21 cellular contexts compared by ENCODE assay signal in the genomic region with DNA sequence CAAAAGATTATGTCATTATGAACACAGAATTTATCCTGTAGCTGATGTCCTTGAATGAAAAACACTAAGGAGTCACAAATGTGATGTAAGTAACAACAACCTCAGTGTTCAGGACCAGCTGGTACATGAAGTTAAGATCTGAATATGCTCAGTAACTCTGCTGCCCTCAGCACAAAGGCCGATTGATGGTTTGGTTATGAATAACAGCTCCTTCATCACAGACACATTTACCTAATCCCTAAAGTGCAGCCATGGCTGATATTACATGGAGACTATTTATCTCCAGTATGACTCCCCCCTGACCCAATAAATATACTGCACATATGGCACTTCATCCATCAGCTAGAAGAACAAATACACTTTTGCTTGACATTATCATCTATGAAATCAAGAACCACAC.
A peak's percentile ranks its signal among the peaks of the same experiment; 100 is the strongest.
DNase-seq lines count a peak whose midpoint lies in the region; ATAC-seq and TF ChIP-seq lines count a peak whose summit lies in the region.
"Had no signal": no experiment of that assay in that cellular context is flagged by ENCODE, and none has a peak within 500 bp of the region (broad histone marks: within the 10 kb centered on the region; RNA-seq: fewer than 3 reads in every experiment).

No MANE protein-coding gene starts in this region.

- H3K36me3 ChIP-seq in BE2C (peaks cover 8% of the 10 kb centered on the region; the same call in 1 of the 2 replicates), HEK293 (ENCODE audit: control insufficient read depth in 2 of 2, insufficient read depth in 1 of 2, low read length in 2 of 2) (no peaks in the 10 kb centered on the region)
- H3K36me3 ChIP-seq: SJSA1 had no signal

- ATAC-seq in HG03460 (IDR thresholded peaks at IDR 0.05; ENCODE audit: unreplicated experiment): no peak
- ATAC-seq: A549 had no signal

- H3K4me3 ChIP-seq in BE2C (ENCODE audit: low read depth, low read length) (no peak overlapping the region), HEK293 (ENCODE audit: low read depth, low read length) (no peak overlapping the region)
- H3K4me3 ChIP-seq: A549, GM23248, SJSA1 had no signal

- H3K27ac ChIP-seq in HEK293 (ENCODE audit: extremely low read depth, low read depth, low read length): no peak overlapping the region
- H3K27ac ChIP-seq: A549, GM23248, SJSA1 had no signal

- POLR2A ChIA-PET in HEK293 (lab: Yijun Ruan, JAX): no interaction called here

- CTCF ChIA-PET in HEK293 (lab: Yijun Ruan, JAX): interaction anchor here (0.6 kb wide), 1 partner anchor 51 kb away, joined by 4 read pairs; no protein-coding TSS in a partner anchor

- H3K4me1 ChIP-seq in BE2C: peaks cover 37% of the 10 kb centered on the region
- no peaks in the 10 kb centered on the region for H3K4me1 ChIP-seq in HEK293 (ENCODE audit: control insufficient read depth, insufficient read depth, low read length)
- H3K4me1 ChIP-seq: A549, SJSA1 had no signal

- peak; percentile 30 for DNase-seq in BE2C
- DNase-seq in NCI-H526 treated with DMSO at 0.1 percent for 48 hours (lab: John Stamatoyannopoulos, UW): peak; percentile 72
- peak; percentile 16 for DNase-seq in SK-N-DZ (ENCODE audit: low spot score)
- no peak for DNase-seq in DMS153 (lab: John Stamatoyannopoulos, UW)
- no peak for DNase-seq in HK-2 (ENCODE audit: unreplicated experiment)
- no peak for DNase-seq in UCSD-AML1 (lab: John Stamatoyannopoulos, UW; ENCODE audit: unreplicated experiment)
- DNase-seq: C1 segment of cervical spinal cord; GM23248; Kasumi-1; NCI-H146; NCI-H2081 treated with DMSO at 0.1 percent for 48 hours; NCI-H345; NK-92 treated with Interleukin-12 subunit alpha and Interleukin-12 subunit beta, amount 100 ng/mL, for 24 hours; OCI-M1; RPMI8226; T-helper 1 cell; T1000 had no signal

- no peaks in the 10 kb centered on the region for H3K27me3 ChIP-seq in BE2C
- H3K27me3 ChIP-seq: SJSA1 had no signal

- TF ChIP-seq CTCF in BE2C (IDR thresholded peaks at IDR 0.05; ENCODE audit: low read depth, low read length) (no peak), HEK293 (tag by site-specific recombination; IDR thresholded peaks at IDR 0.05) (no peak)

- H3K9me3 ChIP-seq in BE2C (no peaks in the 10 kb centered on the region), HEK293 (ENCODE audit: control insufficient read depth, insufficient read depth, low read depth, low read length) (no peaks in the 10 kb centered on the region)
- H3K9me3 ChIP-seq: A549, SJSA1 had no signal

TF ChIP-seq in HEK293, 187 proteins besides CTCF, POLR2A, EP300 and RAD21:
- TF ChIP-seq, protein P1, sequence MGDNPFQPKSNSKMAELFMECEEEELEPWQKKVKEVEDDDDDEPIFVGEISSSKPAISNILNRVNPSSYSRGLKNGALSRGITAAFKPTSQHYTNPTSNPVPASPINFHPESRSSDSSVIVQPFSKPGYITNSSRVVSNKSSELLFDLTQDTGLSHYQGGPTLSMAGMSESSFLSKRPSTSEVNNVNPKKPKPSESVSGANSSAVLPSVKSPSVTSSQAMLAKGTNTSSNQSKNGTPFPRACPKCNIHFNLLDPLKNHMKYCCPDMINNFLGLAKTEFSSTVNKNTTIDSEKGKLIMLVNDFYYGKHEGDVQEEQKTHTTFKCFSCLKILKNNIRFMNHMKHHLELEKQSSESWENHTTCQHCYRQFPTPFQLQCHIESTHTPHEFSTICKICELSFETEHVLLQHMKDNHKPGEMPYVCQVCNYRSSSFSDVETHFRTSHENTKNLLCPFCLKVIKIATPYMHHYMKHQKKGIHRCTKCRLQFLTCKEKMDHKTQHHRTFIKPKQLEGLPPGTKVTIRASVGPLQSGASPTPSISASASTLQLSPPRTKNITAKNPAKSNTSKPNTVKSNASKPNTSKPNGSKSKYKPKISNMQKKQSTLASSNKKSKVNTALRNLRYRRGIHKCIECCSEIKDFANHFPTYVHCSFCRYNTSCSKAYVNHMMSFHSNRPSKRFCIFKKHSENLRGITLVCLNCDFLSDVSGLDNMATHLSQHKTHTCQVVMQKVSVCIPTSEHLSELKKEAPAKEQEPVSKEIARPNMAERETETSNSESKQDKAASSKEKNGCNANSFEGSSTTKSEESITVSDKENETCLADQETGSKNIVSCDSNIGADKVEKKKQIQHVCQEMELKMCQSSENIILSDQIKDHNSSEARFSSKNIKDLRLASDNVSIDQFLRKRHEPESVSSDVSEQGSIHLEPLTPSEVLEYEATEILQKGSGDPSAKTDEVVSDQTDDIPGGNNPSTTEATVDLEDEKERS (tag by site-specific recombination; IDR thresholded peaks at IDR 0.05): no peak
- TF ChIP-seq, protein P2, sequence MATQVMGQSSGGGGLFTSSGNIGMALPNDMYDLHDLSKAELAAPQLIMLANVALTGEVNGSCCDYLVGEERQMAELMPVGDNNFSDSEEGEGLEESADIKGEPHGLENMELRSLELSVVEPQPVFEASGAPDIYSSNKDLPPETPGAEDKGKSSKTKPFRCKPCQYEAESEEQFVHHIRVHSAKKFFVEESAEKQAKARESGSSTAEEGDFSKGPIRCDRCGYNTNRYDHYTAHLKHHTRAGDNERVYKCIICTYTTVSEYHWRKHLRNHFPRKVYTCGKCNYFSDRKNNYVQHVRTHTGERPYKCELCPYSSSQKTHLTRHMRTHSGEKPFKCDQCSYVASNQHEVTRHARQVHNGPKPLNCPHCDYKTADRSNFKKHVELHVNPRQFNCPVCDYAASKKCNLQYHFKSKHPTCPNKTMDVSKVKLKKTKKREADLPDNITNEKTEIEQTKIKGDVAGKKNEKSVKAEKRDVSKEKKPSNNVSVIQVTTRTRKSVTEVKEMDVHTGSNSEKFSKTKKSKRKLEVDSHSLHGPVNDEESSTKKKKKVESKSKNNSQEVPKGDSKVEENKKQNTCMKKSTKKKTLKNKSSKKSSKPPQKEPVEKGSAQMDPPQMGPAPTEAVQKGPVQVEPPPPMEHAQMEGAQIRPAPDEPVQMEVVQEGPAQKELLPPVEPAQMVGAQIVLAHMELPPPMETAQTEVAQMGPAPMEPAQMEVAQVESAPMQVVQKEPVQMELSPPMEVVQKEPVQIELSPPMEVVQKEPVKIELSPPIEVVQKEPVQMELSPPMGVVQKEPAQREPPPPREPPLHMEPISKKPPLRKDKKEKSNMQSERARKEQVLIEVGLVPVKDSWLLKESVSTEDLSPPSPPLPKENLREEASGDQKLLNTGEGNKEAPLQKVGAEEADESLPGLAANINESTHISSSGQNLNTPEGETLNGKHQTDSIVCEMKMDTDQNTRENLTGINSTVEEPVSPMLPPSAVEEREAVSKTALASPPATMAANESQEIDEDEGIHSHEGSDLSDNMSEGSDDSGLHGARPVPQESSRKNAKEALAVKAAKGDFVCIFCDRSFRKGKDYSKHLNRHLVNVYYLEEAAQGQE (tag by site-specific recombination; IDR thresholded peaks at IDR 0.05): no peak
- TF ChIP-seq ZNF132 (tag by site-specific recombination; IDR thresholded peaks at IDR 0.05; ENCODE audit: borderline replicate concordance) (no peak), TRIM28 (IDR thresholded peaks at IDR 0.05; ENCODE audit: borderline replicate concordance, low read length) (peak; percentile 39; the same call in 1 of the 2 replicates), PBX3 (CRISPR knock-in tag; IDR thresholded peaks at IDR 0.05) (no peak)
TF ChIP-seq in HEK293: peak in this region for 1.

Comparison
In these comparisons a context has a peak if more than half of its experiments do, and no peak if none do; other contexts are left out.
1. DNase-seq: peak in BE2C (single experiment), NCI-H526 treated with DMSO at 0.1 percent for 48 hours (single experiment) and SK-N-DZ (single experiment); none in DMS153 (single experiment), HK-2 (single experiment) and UCSD-AML1 (single experiment).